In genomic region chr9:129160712-129161533, GRCh38 we compare ENCODE assay signal across 27 cellular contexts. TPM values are rescaled to one million over a fixed set of nuclear protein-coding genes. Genes with fewer than 3 reads are reported as not detected.
DNase-seq lines count a peak whose midpoint lies in the region; ATAC-seq, FAIRE-seq and TF ChIP-seq lines count a peak whose summit lies in the region.
"Had no signal": no experiment of that assay in that cellular context is flagged by ENCODE, and none has a peak within 500 bp of the region (broad histone marks: within the 10 kb centered on the region; RNA-seq: fewer than 3 reads in every experiment).

No MANE protein-coding gene starts in this region.

- WGBS in A549 (ENCODE audit: missing lambda C conversion rate) = 93% methylated on average over 10 of the region's 10 CpGs

- DNase-seq in A549 (ENCODE audit: low read depth in 1 of 2, low spot score in 1 of 2) (peak in 1 of 2 experiments; percentile 37), astrocyte of the spinal cord (ENCODE audit: low read depth, low spot score) (peak; percentile 40), left kidney (ENCODE audit: low read depth, low spot score) (peak; percentile 33), NCI-H510A treated with DMSO at 0.1 percent for 48 hours (lab: John Stamatoyannopoulos, UW) (no peak), RPMI8226 (no peak)
- DNase-seq: activated CD4-positive, alpha-beta memory T cell treated with anti-CD3 and anti-CD28 coated beads for 36 hours; activated naive CD4-positive, alpha-beta T cell treated with anti-CD3 and anti-CD28 coated beads for 36 hours; activated T-cell treated with anti-CD3 and anti-CD28 coated beads, Interleukin-2, amount 50 U/mL, for 1 hour; aorta; CD4-positive, CD25-positive, alpha-beta regulatory T cell; DMS153; foreskin keratinocyte; HFFc6; KG1; midbrain; NCI-H1092 treated with DMSO at 0.1 percent for 48 hours; NCI-H2081 treated with DMSO at 0.1 percent for 48 hours; NCI-H524; SHP77; spleen had no signal

- CTCF ChIA-PET in A549 (lab: Yijun Ruan, JAX) = interaction anchor here (1.9 to 38.0 kb wide), 3 partner anchors 13 to 463 kb away, joined by 5 to 1029 read pairs (median 50); no protein-coding TSS in a partner anchor
- CTCF ChIA-PET in HEK293 (lab: Yijun Ruan, JAX) = interaction anchor here (0.9 to 3.3 kb wide), 4 partner anchors 13 to 388 kb away, joined by 3 to 11 read pairs (median 4); no protein-coding TSS in a partner anchor

- POLR2A ChIA-PET in A549 (lab: Yijun Ruan, JAX) (interaction anchor here (1.9 kb wide), 1 partner anchor 17 kb away, joined by 5 read pairs; the partner anchor contains the start of gene IER5L), HEK293 (lab: Yijun Ruan, JAX) (interaction anchor here (0.6 to 1.8 kb wide), 2 partner anchors 17 to 399 kb away, joined by 5 to 6 read pairs; partner anchors contain the start of gene IER5L)

- H3K9me3 ChIP-seq in A549 (no peaks in the 10 kb centered on the region), HEK293 (ENCODE audit: control insufficient read depth, insufficient read depth, low read depth, low read length) (no peaks in the 10 kb centered on the region)
- H3K9me3 ChIP-seq: spleen had no signal

- ATAC-seq in A549 = no peak
- no peak for ATAC-seq in HG02571 (IDR thresholded peaks at IDR 0.05; ENCODE audit: unreplicated experiment)
- no peak for ATAC-seq in HG03442 (IDR thresholded peaks at IDR 0.05; ENCODE audit: unreplicated experiment)
- ATAC-seq: foreskin keratinocyte had no signal

- FAIRE-seq in A549 (lab: Jason Lieb, UNC) = no peak
- FAIRE-seq: A204.1, colon, urothelium cell line had no signal

- in situ Hi-C loops in astrocyte of the spinal cord (cut with HindIII; ENCODE audit: low sequenced_read_pairs) = no loop called here

- no peak for TF ChIP-seq RAD21 in A549 (conservative IDR thresholded peaks at IDR 0.05 in 1 of 2, IDR thresholded peaks at IDR 0.05 in 1 of 2)

- TF ChIP-seq POLR2A in A549 (IDR thresholded peaks at IDR 0.05; ENCODE audit: low read length) = no peak

- H3K4me1 ChIP-seq in A549 (no peaks in the 10 kb centered on the region), HEK293 (ENCODE audit: control insufficient read depth, insufficient read depth, low read length) (no peaks in the 10 kb centered on the region)
- H3K4me1 ChIP-seq: neural progenitor cell had no signal

- no peak overlapping the region for H3K4me2 ChIP-seq in A549
- H3K4me2 ChIP-seq: neural progenitor cell had no signal

- TF ChIP-seq EP300 in A549 (IDR thresholded peaks at IDR 0.05) = no peak

- no peak overlapping the region for H3K4me3 ChIP-seq in A549
- no peak overlapping the region for H3K4me3 ChIP-seq in HEK293 (ENCODE audit: low read depth, low read length)
- H3K4me3 ChIP-seq in astrocyte of the spinal cord (ENCODE audit: low read depth, low read length) = no peak overlapping the region
- H3K4me3 ChIP-seq: neural progenitor cell, spleen had no signal

- peaks cover 0 to 2% of the 10 kb centered on the region in 2 experiments; a peak in 1 of 3 replicates for H3K36me3 ChIP-seq in HEK293 (ENCODE audit: control insufficient read depth in 2 of 2, insufficient read depth in 1 of 2, low read length in 2 of 2)
- H3K36me3 ChIP-seq: neural progenitor cell had no signal

- TF ChIP-seq CTCF in A549 (IDR thresholded peaks at IDR 0.05) (no peak), HEK293 (tag by site-specific recombination; IDR thresholded peaks at IDR 0.05) (no peak), astrocyte of the spinal cord (IDR thresholded peaks at IDR 0.05; ENCODE audit: low read depth, low read length) (no peak)

- H3K27ac ChIP-seq in A549 = peak overlapping the region in 1 of 2 experiments; percentile 6; a peak in 1 of 6 replicates
- H3K27ac ChIP-seq in HEK293 (ENCODE audit: extremely low read depth, low read depth, low read length) = no peak overlapping the region
- H3K27ac ChIP-seq: foreskin keratinocyte, neural progenitor cell, spleen had no signal

TF ChIP-seq in A549, 52 proteins besides CTCF, POLR2A, EP300 and RAD21:
- TF ChIP-seq EHMT2 (IDR thresholded peaks at IDR 0.05; ENCODE audit: low read depth) (no peak), MAFK (IDR thresholded peaks at IDR 0.05; ENCODE audit: partially characterized antibody) (peak; percentile 67)

TF ChIP-seq in HEK293, 187 proteins besides CTCF, POLR2A, EP300 and RAD21:
- TF ChIP-seq SP3 (tag by site-specific recombination; IDR thresholded peaks at IDR 0.05) (no peak), ZNF214 (tag by site-specific recombination; IDR thresholded peaks at IDR 0.05; ENCODE audit: borderline replicate concordance) (no peak), ZNF274 (IDR thresholded peaks at IDR 0.05; ENCODE audit: low read length) (no peak), ZNF274 (tag by site-specific recombination; IDR thresholded peaks at IDR 0.05; ENCODE audit: borderline replicate concordance) (no peak), ZNF366 (tag by site-specific recombination; conservative IDR thresholded peaks at IDR 0.05) (peak; percentile 34; the same call in 1 of the 2 replicates), PRDM1 (tag by site-specific recombination; IDR thresholded peaks at IDR 0.05) (peak; percentile 93), KLF1 (tag by site-specific recombination; IDR thresholded peaks at IDR 0.05) (no peak), ZNF521 (tag by site-specific recombination; IDR thresholded peaks at IDR 0.05) (no peak), SP7 (tag by site-specific recombination; IDR thresholded peaks at IDR 0.05) (no peak), ZNF335 (tag by site-specific recombination; conservative IDR thresholded peaks at IDR 0.05) (no peak), ZFP3 (tag by site-specific recombination; IDR thresholded peaks at IDR 0.05; ENCODE audit: low read depth) (no peak), YY1 (tag by site-specific recombination; IDR thresholded peaks at IDR 0.05) (no peak), ZNF37A (tag by site-specific recombination; IDR thresholded peaks at IDR 0.05) (no peak), ZNF112 (tag by site-specific recombination; IDR thresholded peaks at IDR 0.05) (peak; percentile 99), TRIM28 (IDR thresholded peaks at IDR 0.05; ENCODE audit: borderline replicate concordance, low read length) (no peak), ZNF341 (tag by site-specific recombination; IDR thresholded peaks at IDR 0.05; ENCODE audit: low read depth) (peak; percentile 9; the same call in 1 of the 2 replicates), ZNF623 (tag by site-specific recombination; IDR thresholded peaks at IDR 0.05) (no peak)
TF ChIP-seq in HEK293: peak in this region for 4.

RNA-seq across cellular contexts. Expression of gene IER5L, which starts 17.1 kb away (rescaled TPM):
- polyA plus RNA-seq in A549 (2011; rRNA removed) (16.8 and 25.1 TPM in 2 replicates), A549 (2017; fragmentation: RNase III; extraction: RNeasy Plus Mini Kit Qiagen cat#74134 plus additional on column Dnase treatment) (47.9 to 67.5 TPM (median 54.9 TPM) in 3 replicates)
- polyA plus RNA-seq in A549 (2012; cell fraction: cytosol; rRNA removed) = 51.4 and 90.0 TPM in 2 replicates
- 63.3 and 123 TPM in 2 replicates for polyA plus RNA-seq in A549 (2012; cell fraction: nucleus; rRNA removed)
- polyA minus RNA-seq in A549 (2011; rRNA and poly(A)+ RNA removed) = 18.1 and 21.3 TPM in 2 replicates
- polyA plus RNA-seq: CD4-positive, CD25-positive, alpha-beta regulatory T cell had no signal

RNA-seq across cellular contexts. Expression of gene PTPA, which starts 49.7 kb away (rescaled TPM):
- polyA plus RNA-seq in A549 (2011; rRNA removed) = 140 and 149 TPM in 2 replicates
- 95.3 and 125 TPM in 2 replicates for polyA plus RNA-seq in A549 (2012; cell fraction: cytosol; rRNA removed)
- 109 and 124 TPM in 2 replicates for polyA plus RNA-seq in A549 (2012; cell fraction: nucleus; rRNA removed)
- polyA plus RNA-seq in A549 (2017; fragmentation: RNase III; extraction: RNeasy Plus Mini Kit Qiagen cat#74134 plus additional on column Dnase treatment) = 140 to 167 TPM (median 161 TPM) in 3 replicates
- polyA minus RNA-seq in A549 (2011; rRNA and poly(A)+ RNA removed) = 150 and 168 TPM in 2 replicates

RNA-seq across cellular contexts. Expression of gene CRAT, which starts 50.3 kb away (rescaled TPM):
- polyA plus RNA-seq in A549 (2011; rRNA removed) = 20.5 and 20.8 TPM in 2 replicates
- polyA plus RNA-seq in A549 (2012; cell fraction: cytosol; rRNA removed) = 25.2 and 33.6 TPM in 2 replicates
- polyA plus RNA-seq in A549 (2012; cell fraction: nucleus; rRNA removed) = 37.5 and 53.0 TPM in 2 replicates
- 22.7 to 26.2 TPM (median 26.0 TPM) in 3 replicates for polyA plus RNA-seq in A549 (2017; fragmentation: RNase III; extraction: RNeasy Plus Mini Kit Qiagen cat#74134 plus additional on column Dnase treatment)
- 26.6 and 34.0 TPM in 2 replicates for polyA minus RNA-seq in A549 (2011; rRNA and poly(A)+ RNA removed)

Comparison
In these comparisons a context has a peak if more than half of its experiments do, and no peak if none do; other contexts are left out.
1. DNase-seq: peak in astrocyte of the spinal cord (single experiment) and left kidney (single experiment); none in NCI-H510A treated with DMSO at 0.1 percent for 48 hours (single experiment) and RPMI8226 (single experiment).